15 cellular contexts compared by ENCODE assay signal in the genomic region with DNA sequence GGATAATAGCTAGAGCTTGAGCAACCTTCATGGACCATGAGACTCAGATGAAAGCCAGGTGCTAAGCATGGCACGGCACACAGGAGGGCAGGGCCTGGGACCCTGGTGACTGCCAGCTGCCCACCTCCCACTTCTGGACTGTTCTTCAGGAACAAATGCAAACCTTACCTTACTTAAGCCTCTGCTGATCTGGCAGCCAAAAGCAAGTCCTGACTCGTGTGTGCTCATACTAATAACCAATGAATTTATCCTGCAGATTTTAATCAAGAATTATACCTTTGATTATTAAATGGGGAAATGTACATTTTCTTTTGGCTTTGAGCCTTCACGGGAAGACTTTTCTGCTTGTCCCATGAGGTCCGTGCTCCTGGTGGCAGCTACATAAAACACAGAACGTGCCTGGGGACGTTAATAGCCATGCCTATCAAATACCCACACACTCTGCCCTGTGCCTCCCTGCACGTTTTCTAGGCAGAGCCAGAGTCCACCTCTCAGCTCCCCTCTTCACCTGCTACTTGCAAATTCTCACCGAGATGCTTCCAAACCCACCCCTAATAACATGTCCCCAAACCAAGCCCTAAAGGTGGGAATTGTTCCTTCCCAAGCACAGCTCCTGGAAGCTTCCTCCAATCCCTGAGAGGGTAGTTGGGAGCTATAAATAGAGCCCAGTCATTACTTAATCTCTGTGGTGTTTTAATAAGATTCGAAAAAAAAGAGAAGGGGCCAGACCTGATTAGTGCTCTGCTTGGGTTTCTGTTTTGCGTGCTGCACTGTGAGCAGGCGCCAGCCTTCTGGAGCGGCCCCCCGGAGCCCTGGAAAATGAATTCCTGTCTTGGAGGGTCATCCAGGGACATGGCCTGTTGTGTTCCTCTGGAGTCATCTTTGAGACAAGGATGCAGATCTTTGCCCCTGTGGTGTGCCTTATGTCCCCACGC. TPM values are rescaled to one million over a fixed set of nuclear protein-coding genes. Genes with fewer than 3 reads are reported as not detected.
A peak's percentile ranks its signal among the peaks of the same experiment; 100 is the strongest.
DNase-seq lines count a peak whose midpoint lies in the region; ATAC-seq and TF ChIP-seq lines count a peak whose summit lies in the region.
"Had no signal": no experiment of that assay in that cellular context is flagged by ENCODE, and none has a peak within 500 bp of the region (broad histone marks: within the 10 kb centered on the region; RNA-seq: fewer than 3 reads in every experiment).

No MANE protein-coding gene starts in this region.

- H3K9ac ChIP-seq in SK-N-SH = no peak overlapping the region

- H3K36me3 ChIP-seq in SK-N-SH (replicated peaks in 1 of 2; ENCODE audit: control insufficient read depth in 1 of 2, insufficient read depth in 2 of 2, low read length in 1 of 2) (no peaks in the 10 kb centered on the region), suprapubic skin (no peaks in the 10 kb centered on the region)

- H3K27ac ChIP-seq in SK-N-SH (ENCODE audit: low read depth in 2 of 2, low read length in 1 of 2) = peak overlapping the region in 1 of 2 experiments; percentile 67; a peak in 1 of 4 replicates
- H3K27ac ChIP-seq in suprapubic skin = peak overlapping the region; percentile 20

- no peak overlapping the region for H3K4me3 ChIP-seq in SK-N-SH (ENCODE audit: low read depth in 2 of 2, low read length in 1 of 2)
- no peak overlapping the region for H3K4me3 ChIP-seq in fibroblast of the aortic adventitia (ENCODE audit: low read depth, low read length)
- no peak overlapping the region for H3K4me3 ChIP-seq in suprapubic skin
- H3K4me3 ChIP-seq: GM12878, mucosa of descending colon had no signal

- TF ChIP-seq RAD21 in SK-N-SH (IDR thresholded peaks at IDR 0.05; ENCODE audit: low read length) = no peak

- TF ChIP-seq POLR2A in suprapubic skin (IDR thresholded peaks at IDR 0.05) = no peak

- H2AFZ ChIP-seq in SK-N-SH (ENCODE audit: low read depth) = no peak overlapping the region

- ATAC-seq in GM18519 (IDR thresholded peaks at IDR 0.05; ENCODE audit: low FRiP score, unreplicated experiment) = no peak
- ATAC-seq: GM12878; mucosa of descending colon; stimulated activated naive CD8-positive, alpha-beta T cell treated with anti-CD3 and anti-CD28 coated beads, Interleukin-15, Interleukin-2, amounts not matched to agents 100 U/mL and 50 U/mL, for 24 hours had no signal

- H3K4me1 ChIP-seq in SK-N-SH (ENCODE audit: control insufficient read depth in 1 of 2, insufficient read depth in 2 of 2, low read depth in 1 of 2, low read length in 1 of 2) = peaks cover 13 to 17% of the 10 kb centered on the region in 2 experiments; a peak in 2 of 4 replicates
- peaks cover 31% of the 10 kb centered on the region for H3K4me1 ChIP-seq in suprapubic skin

- TF ChIP-seq EP300 in SK-N-SH (IDR thresholded peaks at IDR 0.05; ENCODE audit: borderline replicate concordance in 1 of 2, low read depth in 1 of 2, low read length in 1 of 2) = no peak
- TF ChIP-seq EP300 in suprapubic skin (IDR thresholded peaks at IDR 0.05) = no peak

- CTCF ChIA-PET in SK-N-SH (lab: Yijun Ruan, JAX) = interaction anchor here (0.8 to 1.5 kb wide), 2 partner anchors 20 to 67 kb away, joined by 3 to 4 read pairs; no protein-coding TSS in a partner anchor

- no peak for TF ChIP-seq CTCF in SK-N-SH (IDR thresholded peaks at IDR 0.05)
- no peak for TF ChIP-seq CTCF in fibroblast of the aortic adventitia (IDR thresholded peaks at IDR 0.05; ENCODE audit: insufficient read depth, low read length)
- TF ChIP-seq CTCF in suprapubic skin (IDR thresholded peaks at IDR 0.05) = no peak

- H3K27me3 ChIP-seq in SK-N-SH (ENCODE audit: insufficient read depth) (no peaks in the 10 kb centered on the region), suprapubic skin (no peaks in the 10 kb centered on the region)

- no peaks in the 10 kb centered on the region for H3K79me2 ChIP-seq in SK-N-SH (ENCODE audit: insufficient read depth)

- 59% methylated on average over 10 of the region's 14 CpGs for WGBS in SK-N-SH (ENCODE audit: low lambda C conversion rate)
- 40% methylated on average over 13 of the region's 14 CpGs for WGBS in suprapubic skin

- no peaks in the 10 kb centered on the region for H3K9me3 ChIP-seq in SK-N-SH
- no peaks in the 10 kb centered on the region for H3K9me3 ChIP-seq in suprapubic skin
- H3K9me3 ChIP-seq: mucosa of descending colon had no signal

- peak overlapping the region; percentile 5; the same call in 1 of the 2 replicates for H3K4me2 ChIP-seq in SK-N-SH

- no peaks in the 10 kb centered on the region for H3K9me2 ChIP-seq in SK-N-SH

- H4K20me1 ChIP-seq in SK-N-SH (ENCODE audit: insufficient read depth) = no peaks in the 10 kb centered on the region

- H3F3A ChIP-seq in SK-N-SH (replicated peaks; ENCODE audit: insufficient read depth) = no peaks in the 10 kb centered on the region

- DNase-seq in EL = peak; percentile 32
- DNase-seq in SK-N-SH = no peak
- DNase-seq in fibroblast of the aortic adventitia (ENCODE audit: low read depth) = peak; percentile 68
- DNase-seq in suprapubic skin (ENCODE audit: low spot score in 2 of 2) = no peak
- DNase-seq in NCI-H1092 treated with DMSO at 0.1 percent for 48 hours (lab: John Stamatoyannopoulos, UW) = no peak
- DNase-seq in activated CD8-positive, alpha-beta memory T cell treated with anti-CD3 and anti-CD28 coated beads, Interleukin-2, amount 50 U/mL, for 4 hours = no peak
- DNase-seq: amniotic stem cell; DMS153; mucosa of descending colon; NCI-H524 treated with DMSO at 0.1 percent for 48 hours; SHP77; stimulated activated CD4-positive, alpha-beta T cell treated with anti-CD3 and anti-CD28 coated beads, Interleukin-4, amount 100 ng/mL, for 4 hours; stimulated activated naive CD8-positive, alpha-beta T cell treated with anti-CD3 and anti-CD28 coated beads, Interleukin-15, Interleukin-2, amounts not matched to agents 100 U/mL and 50 U/mL, for 24 hours had no signal

- POLR2A ChIA-PET in SK-N-SH (lab: Yijun Ruan, JAX) = no interaction called here

TF ChIP-seq in SK-N-SH, 30 proteins besides CTCF, POLR2A, EP300 and RAD21:
- TF ChIP-seq POLR2AphosphoS5 (IDR thresholded peaks at IDR 0.05; ENCODE audit: low read depth, low read length) (no peak), TAF1 (IDR thresholded peaks at IDR 0.05; ENCODE audit: borderline replicate concordance, low read depth, low read length) (no peak), NRF1 (IDR thresholded peaks at IDR 0.05; ENCODE audit: low read depth, low read length) (no peak), RFX5 (IDR thresholded peaks at IDR 0.05; ENCODE audit: low read length) (no peak), PBX3 (IDR thresholded peaks at IDR 0.05) (no peak), MXI1 (IDR thresholded peaks at IDR 0.05; ENCODE audit: low read depth, low read length) (no peak), CHD2 (IDR thresholded peaks at IDR 0.05; ENCODE audit: low read length, partially characterized antibody) (no peak), JUND (IDR thresholded peaks at IDR 0.05) (no peak), RCOR1 (IDR thresholded peaks at IDR 0.05; ENCODE audit: low read length) (no peak), MEF2A (IDR thresholded peaks at IDR 0.05; ENCODE audit: borderline replicate concordance, low read depth) (no peak), FOXM1 (IDR thresholded peaks at IDR 0.05; ENCODE audit: low read depth) (no peak)
- TF ChIP-seq, protein P1, sequence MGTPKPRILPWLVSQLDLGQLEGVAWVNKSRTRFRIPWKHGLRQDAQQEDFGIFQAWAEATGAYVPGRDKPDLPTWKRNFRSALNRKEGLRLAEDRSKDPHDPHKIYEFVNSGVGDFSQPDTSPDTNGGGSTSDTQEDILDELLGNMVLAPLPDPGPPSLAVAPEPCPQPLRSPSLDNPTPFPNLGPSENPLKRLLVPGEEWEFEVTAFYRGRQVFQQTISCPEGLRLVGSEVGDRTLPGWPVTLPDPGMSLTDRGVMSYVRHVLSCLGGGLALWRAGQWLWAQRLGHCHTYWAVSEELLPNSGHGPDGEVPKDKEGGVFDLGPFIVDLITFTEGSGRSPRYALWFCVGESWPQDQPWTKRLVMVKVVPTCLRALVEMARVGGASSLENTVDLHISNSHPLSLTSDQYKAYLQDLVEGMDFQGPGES (IDR thresholded peaks at IDR 0.05; ENCODE audit: low read depth, low read length) = no peak
- TF ChIP-seq, protein P2, sequence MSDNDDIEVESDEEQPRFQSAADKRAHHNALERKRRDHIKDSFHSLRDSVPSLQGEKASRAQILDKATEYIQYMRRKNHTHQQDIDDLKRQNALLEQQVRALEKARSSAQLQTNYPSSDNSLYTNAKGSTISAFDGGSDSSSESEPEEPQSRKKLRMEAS (IDR thresholded peaks at IDR 0.05; ENCODE audit: low read depth) = no peak
TF ChIP-seq in SK-N-SH: peak in this region for 0.

RNA-seq across cellular contexts. Expression of gene SLC1A7, which starts 33.5 kb away (rescaled TPM):
- polyA plus RNA-seq in SK-N-SH (2012; rRNA removed) = not detected in 2 replicates
- not detected in 2 replicates for polyA plus RNA-seq in SK-N-SH (2012; cell fraction: cytosol; rRNA removed)
- 0.02 and 0.04 TPM in 2 replicates for polyA plus RNA-seq in SK-N-SH (2012; cell fraction: nucleus; rRNA removed)
- total RNA-seq in fibroblast of the aortic adventitia (ENCODE audit: low replicate concordance) (0.41 and 3.8 TPM in 2 replicates), suprapubic skin (not detected)
- total RNA-seq: GM12878 had no signal
- polyA plus RNA-seq: GM12878 had no signal

RNA-seq across cellular contexts. Expression of gene PODN, which starts 46.9 kb away (rescaled TPM):
- polyA plus RNA-seq in SK-N-SH (2012; rRNA removed) = 2.0 and 2.9 TPM in 2 replicates
- 1.2 and 2.7 TPM in 2 replicates for polyA plus RNA-seq in SK-N-SH (2012; cell fraction: cytosol; rRNA removed)
- polyA plus RNA-seq in SK-N-SH (2012; cell fraction: nucleus; rRNA removed) = 6.3 TPM in 2 replicates
- 47.5 and 176 TPM in 2 replicates for total RNA-seq in fibroblast of the aortic adventitia (ENCODE audit: low replicate concordance)
- total RNA-seq in suprapubic skin = 10 to 100 TPM; 13.9 to 32.8 (median 19.8) TPM
- polyA plus RNA-seq: GM12878 had no signal

Comparison
In these comparisons a context has a peak if more than half of its experiments do, and no peak if none do; other contexts are left out.
1. DNase-seq: peak in EL (single experiment) and fibroblast of the aortic adventitia (single experiment); none in SK-N-SH (single experiment), suprapubic skin (0 of 2), NCI-H1092 treated with DMSO at 0.1 percent for 48 hours (single experiment) and activated CD8-positive, alpha-beta memory T cell treated with anti-CD3 and anti-CD28 coated beads, Interleukin-2, amount 50 U/mL, for 4 hours (single experiment).